In the genomic region with DNA sequence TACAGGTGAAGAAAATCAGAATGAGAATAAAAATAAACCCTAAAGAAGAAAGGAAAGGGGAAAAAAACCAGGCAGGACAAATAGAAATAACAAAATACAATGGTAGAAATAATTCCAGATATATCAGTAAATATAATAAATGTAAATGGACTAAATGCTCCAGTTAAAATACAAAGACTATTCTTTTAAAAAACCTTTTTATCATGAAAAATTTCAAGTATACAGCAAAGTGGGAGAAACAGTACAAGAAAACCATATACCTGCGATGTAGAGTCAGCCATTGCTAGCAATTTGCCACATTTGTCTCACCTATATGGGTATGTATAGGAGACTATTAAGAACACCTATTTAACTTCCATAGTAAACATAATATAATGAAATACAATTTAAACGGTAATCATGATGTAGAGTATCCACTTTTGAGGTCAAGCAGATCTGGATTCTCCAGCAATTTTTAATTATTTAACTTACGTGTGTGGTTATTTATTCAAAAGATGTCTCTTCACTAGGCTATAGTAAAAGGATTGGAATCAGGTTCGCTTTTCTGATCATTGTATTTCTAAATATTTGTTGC, we compare ENCODE assay signal across 9 cellular contexts. TPM values are rescaled to one million over a fixed set of nuclear protein-coding genes. Genes with fewer than 3 reads are reported as not detected.
DNase-seq lines count a peak whose midpoint lies in the region; ATAC-seq and TF ChIP-seq lines count a peak whose summit lies in the region.
"Had no signal": no experiment of that assay in that cellular context is flagged by ENCODE, and none has a peak within 500 bp of the region (broad histone marks: within the 10 kb centered on the region; RNA-seq: fewer than 3 reads in every experiment).

No MANE protein-coding gene starts in this region.

- intact Hi-C loops in lower lobe of right lung (cut with DNase I), result no loop called here
- intact Hi-C loops in thyroid gland (cut with DNase I), result loop anchor here (10.0 kb wide), 1 partner anchor 73 kb away; no protein-coding TSS in a partner anchor

- TF ChIP-seq POLR2A in thyroid gland (IDR thresholded peaks at IDR 0.05) (no peak), GM18505 (IDR thresholded peaks at IDR 0.05; ENCODE audit: borderline replicate concordance, extremely low read depth, insufficient read depth, insufficient read length) (no peak)

- H3K27me3 ChIP-seq in lower lobe of right lung (ENCODE audit: low read depth), result no peaks in the 10 kb centered on the region
- no peaks in the 10 kb centered on the region for H3K27me3 ChIP-seq in thyroid gland
- H3K27me3 ChIP-seq in brain microvascular endothelial cell (replicated peaks), result no peaks in the 10 kb centered on the region
- H3K27me3 ChIP-seq: adrenal gland had no signal

- no peaks in the 10 kb centered on the region for H3K27me3 Mint-ChIP-seq in activated T-cell treated with anti-CD3 and anti-CD28 coated beads, Interleukin-2, amount 50 U/mL, for 72 hours (ENCODE audit: low read depth)
- peaks cover 4% of the 10 kb centered on the region for H3K27me3 Mint-ChIP-seq in activated T-helper 17 cell treated with anti-CD3 and anti-CD28 coated beads, Interleukin-2, amount 50 U/mL, for 72 hours

- H3K36me3 Mint-ChIP-seq in activated T-cell treated with anti-CD3 and anti-CD28 coated beads, Interleukin-2, amount 50 U/mL, for 72 hours (ENCODE audit: insufficient read depth in 2 of 2), result peaks cover 15 to 19% of the 10 kb centered on the region in 2 donors
- peaks cover 37% of the 10 kb centered on the region for H3K36me3 Mint-ChIP-seq in activated T-helper 17 cell treated with anti-CD3 and anti-CD28 coated beads, Interleukin-2, amount 50 U/mL, for 72 hours (ENCODE audit: low read depth)

- H3K4me1 Mint-ChIP-seq in activated T-cell treated with anti-CD3 and anti-CD28 coated beads, Interleukin-2, amount 50 U/mL, for 72 hours (ENCODE audit: low read depth), result peaks cover 38% of the 10 kb centered on the region
- peaks cover 24% of the 10 kb centered on the region for H3K4me1 Mint-ChIP-seq in activated T-helper 17 cell treated with anti-CD3 and anti-CD28 coated beads, Interleukin-2, amount 50 U/mL, for 72 hours

- H3K36me3 ChIP-seq in lower lobe of right lung (peaks cover 9% of the 10 kb centered on the region), thyroid gland (no peaks in the 10 kb centered on the region), brain microvascular endothelial cell (replicated peaks) (peaks cover 15% of the 10 kb centered on the region)
- H3K36me3 ChIP-seq: adrenal gland had no signal

- 77 to 78% methylated on average over 4 of the region's 4 CpGs for WGBS in thyroid gland, 2 donors

- H3K27ac ChIP-seq in lower lobe of right lung, result peak overlapping the region; percentile 95
- peak overlapping the region; percentile 42 to 93 (median 59) for H3K27ac ChIP-seq in thyroid gland
- H3K27ac ChIP-seq in brain microvascular endothelial cell, result no peak overlapping the region

- in situ Hi-C loops in brain microvascular endothelial cell (cut with HindIII; ENCODE audit: low pct_ligation_motif_present, low sequenced_read_pairs), result no loop called here

- TF ChIP-seq CTCF in lower lobe of right lung (IDR thresholded peaks at IDR 0.05) (no peak), thyroid gland (IDR thresholded peaks at IDR 0.05) (no peak), brain microvascular endothelial cell (IDR thresholded peaks at IDR 0.05; ENCODE audit: low read depth, low read length, missing control alignments) (no peak)

- peak overlapping the region; percentile 73 for H3K27ac Mint-ChIP-seq in activated T-cell treated with anti-CD3 and anti-CD28 coated beads, Interleukin-2, amount 50 U/mL, for 72 hours
- no peak overlapping the region for H3K27ac Mint-ChIP-seq in activated T-helper 17 cell treated with anti-CD3 and anti-CD28 coated beads, Interleukin-2, amount 50 U/mL, for 72 hours

- no peak for ATAC-seq in activated T-cell treated with anti-CD3 and anti-CD28 coated beads, Interleukin-2, amount 50 U/mL, for 72 hours (replicated peaks in 1 of 2)
- no peak for ATAC-seq in activated T-helper 17 cell treated with anti-CD3 and anti-CD28 coated beads, Interleukin-2, amount 50 U/mL, for 72 hours (replicated peaks)
- ATAC-seq in lower lobe of right lung (no peak), GM18505 (IDR thresholded peaks at IDR 0.05; ENCODE audit: unreplicated experiment) (no peak)

- no peak for DNase-seq in activated T-cell treated with anti-CD3 and anti-CD28 coated beads, Interleukin-2, amount 50 U/mL, for 72 hours
- no peak for DNase-seq in activated T-cell treated with anti-CD3 and anti-CD28 coated beads, Interleukin-2, amount 50 U/mL, for 1 hour
- no peak for DNase-seq in lower lobe of right lung
- DNase-seq in thyroid gland, result no peak
- DNase-seq in brain microvascular endothelial cell, result no peak
- no peak for DNase-seq in DMS 273 treated with DMSO at 0.1 percent for 48 hours (lab: John Stamatoyannopoulos, UW)

- peaks cover 31% of the 10 kb centered on the region for H3K4me1 ChIP-seq in lower lobe of right lung
- peaks cover 23 to 33% of the 10 kb centered on the region in 2 donors for H3K4me1 ChIP-seq in thyroid gland

- H3K9me3 Mint-ChIP-seq in activated T-cell treated with anti-CD3 and anti-CD28 coated beads, Interleukin-2, amount 50 U/mL, for 72 hours, result peaks cover 0 to 2% of the 10 kb centered on the region in 2 donors
- no peaks in the 10 kb centered on the region for H3K9me3 Mint-ChIP-seq in activated T-helper 17 cell treated with anti-CD3 and anti-CD28 coated beads, Interleukin-2, amount 50 U/mL, for 72 hours

- H3K4me3 Mint-ChIP-seq in activated T-cell treated with anti-CD3 and anti-CD28 coated beads, Interleukin-2, amount 50 U/mL, for 72 hours, result peak overlapping the region in 1 of 2 donors; percentile 76
- peak overlapping the region; percentile 98 for H3K4me3 Mint-ChIP-seq in activated T-helper 17 cell treated with anti-CD3 and anti-CD28 coated beads, Interleukin-2, amount 50 U/mL, for 72 hours

- H3K9me3 ChIP-seq in lower lobe of right lung (no peaks in the 10 kb centered on the region), thyroid gland (no peaks in the 10 kb centered on the region)
- H3K9me3 ChIP-seq: adrenal gland had no signal

- H3K4me3 ChIP-seq in lower lobe of right lung (peak overlapping the region; percentile 87), thyroid gland (replicated peaks in 1 of 3) (no peak overlapping the region), brain microvascular endothelial cell (ENCODE audit: low read depth, low read length) (no peak overlapping the region)

RNA-seq across cellular contexts. Expression of a gene that starts 0.9 kb away (rescaled TPM):
- 10 to 100 TPM; 45.8 to 55.3 TPM for total RNA-seq in activated T-cell treated with anti-CD3 and anti-CD28 coated beads, Interleukin-2, amount 50 U/mL, for 72 hours
- total RNA-seq in activated T-helper 17 cell treated with anti-CD3 and anti-CD28 coated beads, Interleukin-2, amount 50 U/mL, for 72 hours, result 10 to 100 TPM; 43.2 to 48.2 TPM
- total RNA-seq in lower lobe of right lung, result 44.5 TPM
- total RNA-seq in thyroid gland, result 10 to 100 TPM; 37.8 to 53.3 (median 39.2) TPM
